10 cellular contexts compared by ENCODE assay signal in the genomic region with DNA sequence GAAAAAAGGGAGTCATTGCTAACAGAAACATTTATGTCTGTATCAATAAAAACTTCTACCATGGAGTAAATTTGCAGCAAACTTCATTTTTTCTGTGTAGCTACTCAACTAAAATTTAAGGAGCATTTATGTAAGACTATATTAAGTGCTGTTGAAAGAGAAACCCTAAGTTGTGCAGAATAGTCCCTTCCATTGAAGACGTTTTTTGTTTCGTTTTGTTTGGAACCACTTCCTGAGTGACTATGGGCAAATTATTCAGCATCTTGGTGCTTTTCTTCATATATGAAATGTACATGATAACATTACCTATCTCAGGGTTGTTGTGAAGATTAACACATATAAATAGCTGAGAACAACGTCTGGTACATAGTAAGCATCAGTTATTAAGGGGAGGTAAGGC. TPM values are rescaled to one million over a fixed set of nuclear protein-coding genes. Genes with fewer than 3 reads are reported as not detected.
DNase-seq lines count a peak whose midpoint lies in the region; ATAC-seq and TF ChIP-seq lines count a peak whose summit lies in the region.
"Had no signal": no experiment of that assay in that cellular context is flagged by ENCODE, and none has a peak within 500 bp of the region (broad histone marks: within the 10 kb centered on the region; RNA-seq: fewer than 3 reads in every experiment).

No MANE protein-coding gene starts in this region.

- peaks cover 5% of the 10 kb centered on the region for H3K36me3 Mint-ChIP-seq in central memory CD8-positive, alpha-beta T cell (ENCODE audit: insufficient read depth)

- H3K27ac Mint-ChIP-seq in central memory CD8-positive, alpha-beta T cell (ENCODE audit: low read depth): peak overlapping the region; percentile 37

- peaks cover 43% of the 10 kb centered on the region for H3K4me1 Mint-ChIP-seq in central memory CD8-positive, alpha-beta T cell

- peak; percentile 83 for ATAC-seq in GM18909 (IDR thresholded peaks at IDR 0.05; ENCODE audit: poor library complexity, unreplicated experiment)
- ATAC-seq in GM21528 (IDR thresholded peaks at IDR 0.05; ENCODE audit: low FRiP score, unreplicated experiment): peak; percentile 92
- peak; percentile 69 for ATAC-seq in HG03108 (IDR thresholded peaks at IDR 0.05; ENCODE audit: unreplicated experiment)
- peak; percentile 74 for ATAC-seq in central memory CD8-positive, alpha-beta T cell (replicated peaks; ENCODE audit: extremely low read depth, poor library complexity, severe bottlenecking)
- no peak for ATAC-seq in omental fat pad (ENCODE audit: low FRiP score)

- no peak for DNase-seq in central memory CD8-positive, alpha-beta T cell (ENCODE audit: low spot score in 2 of 2)
- no peak for DNase-seq in hippocampal formation (lab: John Stamatoyannopoulos, UW)
- no peak for DNase-seq in omental fat pad (ENCODE audit: low spot score)
- no peak for DNase-seq in H4 (ENCODE audit: low spot score)
- DNase-seq: activated gamma-delta T cell treated with Interleukin-2 at 50 U/mL for 16 hours, H7, NCI-H774 had no signal

- H3K9me3 Mint-ChIP-seq in central memory CD8-positive, alpha-beta T cell: peaks cover 5% of the 10 kb centered on the region

- peak overlapping the region; percentile 20 for H3K4me3 Mint-ChIP-seq in central memory CD8-positive, alpha-beta T cell

- no peak for TF ChIP-seq CTCF in omental fat pad (IDR thresholded peaks at IDR 0.05)

- H3K27me3 Mint-ChIP-seq in central memory CD8-positive, alpha-beta T cell: no peaks in the 10 kb centered on the region

RNA-seq across cellular contexts. Expression of a gene that starts 24.3 kb away (rescaled TPM):
- 10 to 100 TPM; 22.3 to 54.5 (median 30.4) TPM for total RNA-seq in omental fat pad
- total RNA-seq in H4 (2014; rRNA removed; shearing (Covaris generic)): 228 and 330 TPM in 2 replicates
